24 cellular contexts compared by ENCODE assay signal in the genomic region with DNA sequence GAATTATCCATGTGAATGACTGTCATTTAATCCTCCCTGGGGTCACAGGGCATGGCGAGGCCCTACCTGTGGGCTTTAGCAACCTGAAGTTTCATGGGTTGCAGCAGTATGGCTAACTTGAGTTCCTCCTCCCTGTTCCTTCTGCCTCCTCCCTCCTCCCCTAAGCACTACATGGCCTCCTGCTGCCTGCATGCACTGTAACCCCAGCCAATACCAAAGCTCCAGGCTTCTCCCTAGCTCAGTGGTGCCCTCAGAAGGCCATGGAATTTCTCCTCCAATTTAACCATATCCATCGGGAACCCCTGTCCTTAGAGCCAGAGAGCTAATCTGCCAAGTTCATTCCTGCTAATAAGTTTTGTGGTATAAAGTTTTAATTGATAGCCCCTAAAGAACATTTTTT.
DNase-seq lines count a peak whose midpoint lies in the region; ATAC-seq, FAIRE-seq and TF ChIP-seq lines count a peak whose summit lies in the region.
"Had no signal": no experiment of that assay in that cellular context is flagged by ENCODE, and none has a peak within 500 bp of the region (broad histone marks: within the 10 kb centered on the region; RNA-seq: fewer than 3 reads in every experiment).

No MANE protein-coding gene starts in this region.

- no peak for TF ChIP-seq POLR2A in HepG2 (IDR thresholded peaks at IDR 0.05; ENCODE audit: insufficient read depth in 1 of 2, low read depth in 2 of 2, low read length in 2 of 2)
- TF ChIP-seq POLR2A in right lobe of liver (IDR thresholded peaks at IDR 0.05) = no peak

- no peak for TF ChIP-seq RAD21 in HepG2 (CRISPR knock-in tag; IDR thresholded peaks at IDR 0.05)

- H3K27ac ChIP-seq in HepG2 (ENCODE audit: extremely low read length, insufficient read depth, low read length) (no peak overlapping the region), right lobe of liver (no peak overlapping the region), endodermal cell (ENCODE audit: low read depth, low read length) (no peak overlapping the region)
- H3K27ac ChIP-seq: parathyroid adenoma, SK-N-MC, skin epidermis had no signal

- H3K9ac ChIP-seq in HepG2 (ENCODE audit: insufficient read depth, low read depth, low read length) (no peak overlapping the region), endodermal cell (ENCODE audit: extremely low read depth, low read length, poor library complexity, severe bottlenecking) (no peak overlapping the region)
- H3K9ac ChIP-seq: parathyroid adenoma had no signal

- H3K4me3 Mint-ChIP-seq in endodermal cell = no peak overlapping the region
- H3K4me3 Mint-ChIP-seq in activated CD8-positive, alpha-beta T cell treated with anti-CD3 and anti-CD28 coated beads for 36 hours = no peak overlapping the region
- H3K4me3 Mint-ChIP-seq: activated CD4-positive, alpha-beta T cell treated with anti-CD3 and anti-CD28 coated beads for 36 hours; central memory CD8-positive, alpha-beta T cell; naive thymus-derived CD4-positive, alpha-beta T cell had no signal

- POLR2A ChIA-PET in HepG2 (lab: Yijun Ruan, JAX) = no interaction called here
- POLR2A ChIA-PET in activated CD8-positive, alpha-beta T cell treated with anti-CD3 and anti-CD28 coated beads for 36 hours (lab: Charles Lee) = no interaction called here

- TF ChIP-seq CTCF in HepG2 (CRISPR knock-in tag; IDR thresholded peaks at IDR 0.05) = peak; percentile 12; the same call in 1 of the 2 replicates
- no peak for TF ChIP-seq CTCF in right lobe of liver (IDR thresholded peaks at IDR 0.05)
- peak; percentile 64 for TF ChIP-seq CTCF in endodermal cell (conservative IDR thresholded peaks at IDR 0.05)
- no peak for TF ChIP-seq CTCF in activated CD8-positive, alpha-beta T cell treated with anti-CD3 and anti-CD28 coated beads for 36 hours (IDR thresholded peaks at IDR 0.05)

- TF ChIP-seq EP300 in HepG2 (IDR thresholded peaks at IDR 0.05; ENCODE audit: low read depth in 2 of 2, low read length in 2 of 2) (no peak), HepG2 (CRISPR knock-in tag; IDR thresholded peaks at IDR 0.05; ENCODE audit: borderline replicate concordance) (no peak)

- H3K4me3 ChIP-seq in HepG2 (replicated peaks in 1 of 3; ENCODE audit: insufficient read depth in 1 of 3, low read depth in 2 of 3, low read length in 3 of 3) = no peak overlapping the region
- H3K4me3 ChIP-seq in right lobe of liver = no peak overlapping the region
- H3K4me3 ChIP-seq in endodermal cell (ENCODE audit: low read length) = no peak overlapping the region
- H3K4me3 ChIP-seq: SK-N-MC, skin epidermis had no signal

- CTCF ChIA-PET in HepG2 (lab: Yijun Ruan, JAX; ENCODE audit: low intra/inter-chr PET ratio, low total read pairs) = no interaction called here
- CTCF ChIA-PET in activated CD8-positive, alpha-beta T cell treated with anti-CD3 and anti-CD28 coated beads for 36 hours (lab: Charles Lee) = no interaction called here

- H3K36me3 Mint-ChIP-seq in endodermal cell (ENCODE audit: low read depth) = no peaks in the 10 kb centered on the region
- no peaks in the 10 kb centered on the region for H3K36me3 Mint-ChIP-seq in activated CD8-positive, alpha-beta T cell treated with anti-CD3 and anti-CD28 coated beads for 36 hours (ENCODE audit: low read depth)

- H3K27me3 Mint-ChIP-seq in endodermal cell (ENCODE audit: insufficient read depth) = no peaks in the 10 kb centered on the region
- peaks cover 3% of the 10 kb centered on the region for H3K27me3 Mint-ChIP-seq in activated CD8-positive, alpha-beta T cell treated with anti-CD3 and anti-CD28 coated beads for 36 hours

- H3K4me1 Mint-ChIP-seq in endodermal cell = no peaks in the 10 kb centered on the region
- H3K4me1 Mint-ChIP-seq in activated CD8-positive, alpha-beta T cell treated with anti-CD3 and anti-CD28 coated beads for 36 hours (ENCODE audit: low read depth) = no peaks in the 10 kb centered on the region
- H3K4me1 Mint-ChIP-seq: activated CD4-positive, alpha-beta T cell treated with anti-CD3 and anti-CD28 coated beads for 36 hours; central memory CD8-positive, alpha-beta T cell; naive thymus-derived CD4-positive, alpha-beta T cell had no signal

- 40% methylated on average over 2 of the region's 2 CpGs for WGBS in HepG2 (ENCODE audit: low lambda C conversion rate)
- WGBS in right lobe of liver (ENCODE audit: insufficient coverage, low coverage, low lambda C conversion rate, missing lambda C conversion rate) = 78% methylated on average over 2 of the region's 2 CpGs
- WGBS in endodermal cell (ENCODE audit: insufficient coverage in 1 of 2, insufficient read length in 1 of 2), 2 experiments = 68 to 100% methylated on average over 1 to 2 of the region's 2 CpGs

- H3K9me3 ChIP-seq in HepG2 (ENCODE audit: low read length) (no peaks in the 10 kb centered on the region), right lobe of liver (no peaks in the 10 kb centered on the region), endodermal cell (ENCODE audit: control insufficient read depth, low read length) (no peaks in the 10 kb centered on the region)
- H3K9me3 ChIP-seq: Caco-2 had no signal

- intact Hi-C loops in HepG2 (cut with micrococcal nuclease; ENCODE audit: unreplicated experiment) = no loop called here
- intact Hi-C loops in right lobe of liver (cut with DNase I) = no loop called here
- intact Hi-C loops in activated CD8-positive, alpha-beta T cell treated with anti-CD3 and anti-CD28 coated beads for 36 hours (cut with micrococcal nuclease) = no loop called here

- no TSS peak for BruUV-seq in HepG2 (replicated peaks; lab: Mats Ljungman, UMichigan)

- no peaks in the 10 kb centered on the region for H4K20me1 ChIP-seq in HepG2 (ENCODE audit: insufficient read depth, low read length)

- no peaks in the 10 kb centered on the region for H3K79me2 ChIP-seq in HepG2 (ENCODE audit: insufficient read depth, low read length)
- H3K79me2 ChIP-seq: parathyroid adenoma had no signal

- ATAC-seq in HepG2 (peak; percentile 67), right lobe of liver (no peak), GM19035 (IDR thresholded peaks at IDR 0.05; ENCODE audit: unreplicated experiment) (no peak)
- ATAC-seq in activated CD8-positive, alpha-beta T cell treated with anti-CD3 and anti-CD28 coated beads for 36 hours = no peak
- ATAC-seq: activated CD4-positive, alpha-beta T cell treated with anti-CD3 and anti-CD28 coated beads for 36 hours; naive thymus-derived CD4-positive, alpha-beta T cell; Panc1 had no signal

- H3K27ac Mint-ChIP-seq in endodermal cell = no peak overlapping the region
- no peak overlapping the region for H3K27ac Mint-ChIP-seq in activated CD8-positive, alpha-beta T cell treated with anti-CD3 and anti-CD28 coated beads for 36 hours
- H3K27ac Mint-ChIP-seq: activated CD4-positive, alpha-beta T cell treated with anti-CD3 and anti-CD28 coated beads for 36 hours; naive thymus-derived CD4-positive, alpha-beta T cell had no signal

- H2AFZ ChIP-seq in HepG2 (ENCODE audit: low read length) = no peak overlapping the region
- H2AFZ ChIP-seq: parathyroid adenoma had no signal

- no peaks in the 10 kb centered on the region for H3K36me3 ChIP-seq in HepG2 (replicated peaks in 1 of 2; ENCODE audit: control insufficient read depth in 1 of 2, insufficient read depth in 2 of 2, low read length in 2 of 2)
- no peaks in the 10 kb centered on the region for H3K36me3 ChIP-seq in right lobe of liver
- no peaks in the 10 kb centered on the region for H3K36me3 ChIP-seq in endodermal cell (ENCODE audit: control insufficient read depth, insufficient read depth, low read length)

- H3K4me2 ChIP-seq in HepG2 (ENCODE audit: low read depth, low read length) = no peak overlapping the region

- in situ Hi-C loops in HepG2 (cut with HindIII; ENCODE audit: extremely low pct_ligation_motif_present, low pct_unique_long_range_greater_than_20kb) = no loop called here

- no peak for FAIRE-seq in HepG2 (lab: Jason Lieb, UNC)
- FAIRE-seq: urothelium cell line had no signal

- DNase-seq in HepG2 (ENCODE audit: low spot score) (no peak), right lobe of liver (no peak), NCI-H2029 (lab: John Stamatoyannopoulos, UW) (peak; percentile 18), endodermal cell (peak; percentile 91), activated gamma-delta T cell (lab: John Stamatoyannopoulos, UW) (no peak)
- DNase-seq in activated CD8-positive, alpha-beta T cell treated with anti-CD3 and anti-CD28 coated beads for 36 hours = no peak
- DNase-seq: activated CD4-positive, alpha-beta T cell treated with anti-CD3 and anti-CD28 coated beads for 36 hours; activated CD8-positive, alpha-beta memory T cell treated with anti-CD3 and anti-CD28 coated beads, Interleukin-2, amount 50 U/mL, for 48 hours; AML-193; amygdala; Caco-2; effector CD4-positive, alpha-beta T cell; naive thymus-derived CD4-positive, alpha-beta T cell; NCI-H1436 treated with DMSO at 0.1 percent for 48 hours; NCI-H526; stimulated activated CD4-positive, alpha-beta T cell treated with anti-CD3 and anti-CD28 coated beads, Interleukin-4, amount 100 ng/mL, for 4 hours; T1000 had no signal

- H3K27me3 ChIP-seq in HepG2 (ENCODE audit: control insufficient read depth in 1 of 2, insufficient read depth in 2 of 2, low read length in 2 of 2) (0 out of 5 replicates have a peak, but pooled peaks cover 0 to 3% of the 10 kb centered on the region in 2 experiments), right lobe of liver (no peaks in the 10 kb centered on the region), endodermal cell (ENCODE audit: control insufficient read depth, insufficient read depth, low read length, poor library complexity, severe bottlenecking) (no peaks in the 10 kb centered on the region)

- H3K9me3 Mint-ChIP-seq in endodermal cell = no peaks in the 10 kb centered on the region
- H3K9me3 Mint-ChIP-seq in activated CD8-positive, alpha-beta T cell treated with anti-CD3 and anti-CD28 coated beads for 36 hours = no peaks in the 10 kb centered on the region
- H3K9me3 Mint-ChIP-seq: central memory CD8-positive, alpha-beta T cell had no signal

- no peaks in the 10 kb centered on the region for H3K4me1 ChIP-seq in HepG2 (ENCODE audit: insufficient read depth, low read length)
- H3K4me1 ChIP-seq in right lobe of liver = no peaks in the 10 kb centered on the region
- H3K4me1 ChIP-seq in endodermal cell (ENCODE audit: control insufficient read depth, insufficient read depth, low read length) = no peaks in the 10 kb centered on the region
- H3K4me1 ChIP-seq: Caco-2, parathyroid adenoma had no signal

TF ChIP-seq in HepG2, 621 proteins besides CTCF, POLR2A, EP300 and RAD21 (continues in another document):
- TF ChIP-seq ZNF263 (CRISPR knock-in tag; IDR thresholded peaks at IDR 0.05) = peak; percentile 63
- TF ChIP-seq KLF9 (CRISPR knock-in tag; IDR thresholded peaks at IDR 0.05; ENCODE audit: low read depth) = no peak
- TF ChIP-seq, protein P1, sequence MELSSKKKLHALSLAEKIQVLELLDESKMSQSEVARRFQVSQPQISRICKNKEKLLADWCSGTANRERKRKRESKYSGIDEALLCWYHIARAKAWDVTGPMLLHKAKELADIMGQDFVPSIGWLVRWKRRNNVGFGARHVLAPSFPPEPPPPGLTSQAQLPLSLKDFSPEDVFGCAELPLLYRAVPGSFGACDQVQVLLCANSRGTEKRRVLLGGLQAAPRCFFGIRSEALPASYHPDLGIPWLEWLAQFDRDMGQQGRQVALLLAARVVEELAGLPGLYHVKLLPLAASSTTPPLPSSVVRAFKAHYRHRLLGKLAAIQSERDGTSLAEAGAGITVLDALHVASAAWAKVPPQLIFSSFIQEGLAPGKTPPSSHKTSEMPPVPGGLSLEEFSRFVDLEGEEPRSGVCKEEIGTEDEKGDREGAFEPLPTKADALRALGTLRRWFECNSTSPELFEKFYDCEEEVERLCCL (CRISPR knock-in tag; IDR thresholded peaks at IDR 0.05; ENCODE audit: borderline replicate concordance) = no peak

Comparison
In these comparisons a context has a peak if more than half of its experiments do, and no peak if none do; other contexts are left out.
1. CTCF ChIP-seq: peak in HepG2 (single experiment) and endodermal cell (single experiment); none in right lobe of liver (0 of 4) and activated CD8-positive, alpha-beta T cell treated with anti-CD3 and anti-CD28 coated beads for 36 hours (single experiment).
2. DNase-seq: peak in NCI-H2029 (single experiment) and endodermal cell (single experiment); none in HepG2 (single experiment), right lobe of liver (0 of 3), activated gamma-delta T cell (single experiment) and activated CD8-positive, alpha-beta T cell treated with anti-CD3 and anti-CD28 coated beads for 36 hours (single experiment).